ENCODE assay signal across 13 cellular contexts in the genomic region with DNA sequence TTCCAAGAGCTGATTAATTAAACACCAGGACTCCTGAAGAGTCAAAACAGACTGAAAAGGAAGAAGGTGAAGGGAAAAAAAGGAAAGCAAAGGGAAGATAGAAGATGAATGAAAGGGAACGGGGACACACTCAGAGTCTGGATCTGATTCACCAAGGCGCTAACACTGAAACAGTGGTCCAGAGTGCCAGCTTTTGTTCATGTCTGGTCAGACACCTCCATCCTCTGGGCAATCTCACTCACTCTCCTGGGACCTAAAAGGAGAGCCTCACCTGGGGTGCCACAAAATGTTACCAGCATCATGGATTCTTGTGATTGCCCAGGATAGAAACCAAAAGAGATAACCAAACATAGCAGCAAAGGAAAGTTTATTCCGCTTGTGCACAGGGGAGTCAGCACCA.
DNase-seq lines count a peak whose midpoint lies in the region; ATAC-seq and TF ChIP-seq lines count a peak whose summit lies in the region.
"Had no signal": no experiment of that assay in that cellular context is flagged by ENCODE, and none has a peak within 500 bp of the region (broad histone marks: within the 10 kb centered on the region; RNA-seq: fewer than 3 reads in every experiment).

No MANE protein-coding gene starts in this region.

- H3K36me3 Mint-ChIP-seq in T-cell (no peaks in the 10 kb centered on the region), chondrocyte (ENCODE audit: low read depth) (peaks cover 3% of the 10 kb centered on the region)
- H3K36me3 Mint-ChIP-seq in natural killer cell treated with Interleukin-12 subunit alpha and Interleukin-12 subunit beta and Interleukin-15 and Interleukin-18, amount 100 ng/mL, for 72 hours, result no peaks in the 10 kb centered on the region

- peak overlapping the region; percentile 77 to 80 (median 77) for H3K4me3 Mint-ChIP-seq in T-cell
- peak overlapping the region; percentile 85 for H3K4me3 Mint-ChIP-seq in natural killer cell treated with Interleukin-12 subunit alpha and Interleukin-12 subunit beta and Interleukin-15 and Interleukin-18, amount 100 ng/mL, for 72 hours
- no peak overlapping the region for H3K4me3 Mint-ChIP-seq in chondrocyte (ENCODE audit: unreplicated experiment)

- H3K9me3 Mint-ChIP-seq in T-cell (peaks cover 3 to 9% (median 3%) of the 10 kb centered on the region in 3 donors), chondrocyte (ENCODE audit: low read depth) (peaks cover 10% of the 10 kb centered on the region)
- peaks cover 5% of the 10 kb centered on the region for H3K9me3 Mint-ChIP-seq in natural killer cell treated with Interleukin-12 subunit alpha and Interleukin-12 subunit beta and Interleukin-15 and Interleukin-18, amount 100 ng/mL, for 72 hours

- no peaks in the 10 kb centered on the region for H3K27me3 Mint-ChIP-seq in T-cell
- H3K27me3 Mint-ChIP-seq in natural killer cell treated with Interleukin-12 subunit alpha and Interleukin-12 subunit beta and Interleukin-15 and Interleukin-18, amount 100 ng/mL, for 72 hours, result no peaks in the 10 kb centered on the region
- no peaks in the 10 kb centered on the region for H3K27me3 Mint-ChIP-seq in chondrocyte (ENCODE audit: low read depth)

- H3K4me1 Mint-ChIP-seq in T-cell, result peaks cover 30 to 36% (median 34%) of the 10 kb centered on the region in 3 donors
- H3K4me1 Mint-ChIP-seq in natural killer cell treated with Interleukin-12 subunit alpha and Interleukin-12 subunit beta and Interleukin-15 and Interleukin-18, amount 100 ng/mL, for 72 hours (ENCODE audit: low read depth in 2 of 2), result peaks cover 29% of the 10 kb centered on the region in 2 donors
- peaks cover 9% of the 10 kb centered on the region for H3K4me1 Mint-ChIP-seq in chondrocyte (ENCODE audit: low read depth)

- ATAC-seq in HG02588 (IDR thresholded peaks at IDR 0.05; ENCODE audit: unreplicated experiment) (peak; percentile 6), T-cell (replicated peaks in 1 of 4) (no peak)
- ATAC-seq in natural killer cell treated with Interleukin-12 subunit alpha and Interleukin-12 subunit beta and Interleukin-15 and Interleukin-18, amount 100 ng/mL, for 72 hours, result no peak
- ATAC-seq: left lobe of liver had no signal

- TF ChIP-seq CTCF in GM10266 (IDR thresholded peaks at IDR 0.05; ENCODE audit: control insufficient read depth, insufficient read depth, low read depth, missing control alignments) (no peak), chondrocyte (IDR thresholded peaks at IDR 0.05) (no peak)

- CTCF ChIA-PET in T-cell (lab: Charles Lee), result no interaction called here

- POLR2A ChIA-PET in T-cell (lab: Charles Lee), result no interaction called here

- peak; percentile 4 for DNase-seq in activated CD4-positive, alpha-beta T cell treated with anti-CD3 and anti-CD28 coated beads for 48 hours
- no peak for DNase-seq in activated CD4-positive, alpha-beta T cell treated with anti-CD3 and anti-CD28 coated beads for 4 hours
- DNase-seq in T-cell (peak in 1 of 34 experiments; percentile 4), DMS79 treated with DMSO at 0.1 percent for 48 hours (lab: John Stamatoyannopoulos, UW) (no peak), GM10266 (ENCODE audit: extremely low spot score) (no peak), chondrocyte (ENCODE audit: low spot score) (no peak)
- no peak for DNase-seq in natural killer cell treated with Interleukin-12 subunit alpha and Interleukin-12 subunit beta and Interleukin-15 and Interleukin-18, amount 100 ng/mL, for 72 hours (ENCODE audit: low spot score)
- DNase-seq: DMS79, dorsolateral prefrontal cortex, NCI-H1105 treated with DMSO at 0.1 percent for 48 hours, posterior cingulate gyrus had no signal

- peak overlapping the region; percentile 93 to 96 for H3K27ac Mint-ChIP-seq in T-cell
- peak overlapping the region; percentile 92 to 98 for H3K27ac Mint-ChIP-seq in natural killer cell treated with Interleukin-12 subunit alpha and Interleukin-12 subunit beta and Interleukin-15 and Interleukin-18, amount 100 ng/mL, for 72 hours
- no peak overlapping the region for H3K27ac Mint-ChIP-seq in chondrocyte (ENCODE audit: unreplicated experiment)
